8 cellular contexts compared by ENCODE assay signal in the genomic region with DNA sequence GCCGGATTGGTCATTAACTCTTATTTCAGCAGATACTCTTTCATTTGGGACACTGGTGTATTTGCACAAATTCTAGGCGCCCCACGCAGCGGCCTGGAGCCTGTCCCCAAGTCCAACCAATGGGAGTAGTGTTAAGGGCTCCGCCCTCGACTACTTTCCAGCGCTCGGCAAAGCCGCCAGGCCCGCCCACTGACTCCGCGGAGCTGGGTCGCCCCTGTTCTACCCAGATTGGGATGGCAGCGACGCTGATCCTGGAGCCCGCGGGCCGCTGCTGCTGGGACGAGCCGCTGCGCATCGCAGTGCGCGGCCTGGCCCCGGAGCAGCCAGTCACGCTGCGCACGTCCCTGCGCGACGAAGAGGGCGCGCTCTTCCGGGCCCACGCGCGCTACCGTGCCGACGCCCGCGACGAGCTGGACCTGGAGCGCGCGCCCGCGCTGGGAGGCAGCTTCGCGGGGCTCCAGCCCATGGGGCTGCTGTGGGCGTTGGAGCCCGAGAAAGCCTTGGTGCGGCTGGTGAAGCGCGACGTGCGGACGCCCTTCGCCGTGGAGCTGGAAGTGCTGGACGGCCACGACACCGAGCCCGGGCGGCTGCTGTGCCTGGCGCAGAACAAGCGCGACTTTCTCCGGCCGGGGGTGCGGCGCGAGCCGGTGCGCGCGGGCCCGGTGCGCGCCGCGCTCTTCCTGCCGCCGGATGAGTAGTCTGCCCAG. TPM values are rescaled to one million over a fixed set of nuclear protein-coding genes. Genes with fewer than 3 reads are reported as not detected.
A peak's percentile ranks its signal among the peaks of the same experiment; 100 is the strongest.
DNase-seq lines count a peak whose midpoint lies in the region; ATAC-seq and TF ChIP-seq lines count a peak whose summit lies in the region.

A gene with protein sequence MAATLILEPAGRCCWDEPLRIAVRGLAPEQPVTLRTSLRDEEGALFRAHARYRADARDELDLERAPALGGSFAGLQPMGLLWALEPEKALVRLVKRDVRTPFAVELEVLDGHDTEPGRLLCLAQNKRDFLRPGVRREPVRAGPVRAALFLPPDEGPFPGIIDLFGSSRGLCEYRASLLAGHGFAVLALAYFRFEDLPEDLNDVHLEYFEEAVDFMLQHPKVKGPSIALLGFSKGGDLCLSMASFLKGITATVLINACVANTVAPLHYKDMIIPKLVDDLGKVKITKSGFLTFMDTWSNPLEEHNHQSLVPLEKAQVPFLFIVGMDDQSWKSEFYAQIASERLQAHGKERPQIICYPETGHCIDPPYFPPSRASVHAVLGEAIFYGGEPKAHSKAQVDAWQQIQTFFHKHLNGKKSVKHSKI (plus strand): TSS at position 179 of the 707 bp plus-strand sequence. CDS start 55 bp downstream, at position 234.

- peak within 1 kb of the TSS; percentile 64 for H3K4me3 ChIP-seq in AG04449 (ENCODE audit: low read depth, low read length)
- H3K4me3 ChIP-seq in OCI-LY3 (ENCODE audit: low read length): peak within 1 kb of the TSS; percentile 81
- peak within 1 kb of the TSS; percentile 65 to 86 (median 72) for H3K4me3 ChIP-seq in esophagus muscularis mucosa
- peak within 1 kb of the TSS; percentile 57 to 88 for H3K4me3 ChIP-seq in muscle layer of duodenum (ENCODE audit: low read depth in 1 of 2, low read length in 2 of 2)

- H3K4me1 ChIP-seq in OCI-LY3 (ENCODE audit: low read length) (no peaks in the 10 kb centered on the region; the same call in 1 of the 2 replicates), esophagus muscularis mucosa (peaks cover 0 to 16% (median 12%) of the 10 kb centered on the region in 4 donors), muscle layer of duodenum (ENCODE audit: control insufficient read depth in 1 of 2, insufficient read depth in 2 of 2, low read length in 2 of 2) (no peaks in the 10 kb centered on the region)

- no peaks in the 10 kb centered on the region for H3K79me2 ChIP-seq in OCI-LY3 (ENCODE audit: low read length)

- DNase-seq in AG04449 (ENCODE audit: low read depth, low spot score) (no peak), esophagus muscularis mucosa (ENCODE audit: extremely low spot score) (peak; percentile 92)
- DNase-seq in activated T-cell treated with anti-CD3 and anti-CD28 coated beads, Interleukin-2, amount 50 U/mL, for 48 hours: peak; percentile 78 to 82
- peak; percentile 30 for DNase-seq in stimulated activated CD8-positive, alpha-beta memory T cell treated with anti-CD3 and anti-CD28 coated beads, Interleukin-7, amount 100 ng/mL, for 24 hours (ENCODE audit: low read depth)

- H3K9me3 ChIP-seq in OCI-LY3 (ENCODE audit: insufficient read depth, low read length) (no peaks in the 10 kb centered on the region), esophagus muscularis mucosa (no peaks in the 10 kb centered on the region), muscle layer of duodenum (ENCODE audit: control insufficient read depth in 1 of 2, low read length in 2 of 2) (no peaks in the 10 kb centered on the region)

- H3K36me3 ChIP-seq in OCI-LY3 (replicated peaks; ENCODE audit: low read depth, low read length): no peaks in the 10 kb centered on the region
- no peaks in the 10 kb centered on the region for H3K36me3 ChIP-seq in esophagus muscularis mucosa
- H3K36me3 ChIP-seq in muscle layer of duodenum (ENCODE audit: control insufficient read depth in 1 of 2, insufficient read depth in 2 of 2, low read length in 2 of 2): no peaks in the 10 kb centered on the region

- intact Hi-C loops in esophagus muscularis mucosa (cut with DNase I): no loop called here

- ATAC-seq in GM18868 (IDR thresholded peaks at IDR 0.05; ENCODE audit: unreplicated experiment) (peak; percentile 86), HG03354 (IDR thresholded peaks at IDR 0.05; ENCODE audit: poor library complexity, severe bottlenecking, unreplicated experiment) (peak; percentile 79)

- peaks cover 15% of the 10 kb centered on the region for H3K27me3 ChIP-seq in OCI-LY3 (ENCODE audit: low read depth, low read length)
- no peaks in the 10 kb centered on the region for H3K27me3 ChIP-seq in esophagus muscularis mucosa
- H3K27me3 ChIP-seq in muscle layer of duodenum (ENCODE audit: low read depth, low read length): no peaks in the 10 kb centered on the region

- no peak within 1 kb of the TSS for H3K27ac ChIP-seq in OCI-LY3 (ENCODE audit: low read length)
- H3K27ac ChIP-seq in esophagus muscularis mucosa (replicated peaks in 1 of 4): peak within 1 kb of the TSS; percentile 84 to 91 (median 86)
- H3K27ac ChIP-seq in muscle layer of duodenum (ENCODE audit: low read length): no peak within 1 kb of the TSS

- H3K9ac ChIP-seq in OCI-LY3 (ENCODE audit: low read length): peak within 1 kb of the TSS; percentile 54

- POLR2A ChIA-PET in AG04449 (lab: Yijun Ruan, JAX): interaction anchor here (0.6 to 1.0 kb wide), 4 partner anchors 26 to 76 kb away, joined by 3 to 5 read pairs (median 3); a partner anchor contains a TSS

- no peak for TF ChIP-seq CTCF in AG04449 (IDR thresholded peaks at IDR 0.05; ENCODE audit: insufficient read depth, low read length, missing control alignments)
- TF ChIP-seq CTCF in OCI-LY3 (IDR thresholded peaks at IDR 0.05; ENCODE audit: low read depth, low read length): no peak
- TF ChIP-seq CTCF in esophagus muscularis mucosa (IDR thresholded peaks at IDR 0.05): peak in 1 of 3 experiments; percentile 3

- peak within 1 kb of the TSS; percentile 90 for H2AFZ ChIP-seq in OCI-LY3 (ENCODE audit: low read depth, low read length)

- no peak for TF ChIP-seq EP300 in esophagus muscularis mucosa (IDR thresholded peaks at IDR 0.05)

- CTCF ChIA-PET in AG04449 (lab: Yijun Ruan, JAX): interaction anchor here (0.6 to 2.8 kb wide), 5 partner anchors 11 to 104 kb away, joined by 3 to 17 read pairs (median 3); no protein-coding TSS in a partner anchor

- peak within 1 kb of the TSS; percentile 65 for H3K4me2 ChIP-seq in OCI-LY3 (ENCODE audit: low read length)

- TF ChIP-seq POLR2A in esophagus muscularis mucosa (IDR thresholded peaks at IDR 0.05; ENCODE audit: low read depth): no peak

- 0% methylated on average over 39 of the region's 84 CpGs for WGBS in esophagus muscularis mucosa

- H4K20me1 ChIP-seq in OCI-LY3 (ENCODE audit: insufficient read depth, low read length): no peaks in the 10 kb centered on the region

RNA-seq across cellular contexts. Expression of the gene that starts here (rescaled TPM):
- not detected for total RNA-seq in esophagus muscularis mucosa

Comparison
In these comparisons a context has a peak if more than half of its experiments do, and no peak if none do; other contexts are left out.
1. Peak in DNase-seq, H3K4me3 ChIP-seq and H3K27ac ChIP-seq in esophagus muscularis mucosa; RNA of the gene not detected or under 1 TPM.